ENCODE assay signal across 9 cellular contexts in the genomic region with DNA sequence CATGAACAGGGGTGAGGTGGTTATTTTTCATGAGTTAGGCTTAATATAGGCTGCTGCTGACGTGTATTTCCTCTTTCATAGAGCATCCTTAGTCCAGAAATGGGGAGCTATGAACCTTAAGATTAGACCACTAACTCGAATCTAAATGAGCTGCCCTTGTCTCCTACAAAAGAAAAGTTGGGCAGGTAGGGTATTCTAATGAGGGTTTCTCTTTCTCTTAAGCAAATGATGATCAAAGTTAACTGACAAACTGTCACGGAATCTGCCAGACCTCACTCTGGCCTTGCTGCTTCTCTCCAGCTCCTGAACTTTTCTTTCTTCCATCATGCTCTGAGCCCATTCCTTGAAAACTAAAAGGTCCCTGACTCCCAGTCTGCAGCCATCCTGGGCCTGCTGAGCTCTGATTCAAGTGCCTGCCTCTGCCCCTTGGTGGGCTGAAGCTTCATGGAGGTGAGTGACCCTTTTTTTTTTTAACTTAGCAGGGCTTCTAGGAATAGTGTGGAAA. TPM values are rescaled to one million over a fixed set of nuclear protein-coding genes. Genes with fewer than 3 reads are reported as not detected.
DNase-seq lines count a peak whose midpoint lies in the region.
"Had no signal": no experiment of that assay in that cellular context is flagged by ENCODE, and none has a peak within 500 bp of the region (broad histone marks: within the 10 kb centered on the region; RNA-seq: fewer than 3 reads in every experiment).

A gene with protein sequence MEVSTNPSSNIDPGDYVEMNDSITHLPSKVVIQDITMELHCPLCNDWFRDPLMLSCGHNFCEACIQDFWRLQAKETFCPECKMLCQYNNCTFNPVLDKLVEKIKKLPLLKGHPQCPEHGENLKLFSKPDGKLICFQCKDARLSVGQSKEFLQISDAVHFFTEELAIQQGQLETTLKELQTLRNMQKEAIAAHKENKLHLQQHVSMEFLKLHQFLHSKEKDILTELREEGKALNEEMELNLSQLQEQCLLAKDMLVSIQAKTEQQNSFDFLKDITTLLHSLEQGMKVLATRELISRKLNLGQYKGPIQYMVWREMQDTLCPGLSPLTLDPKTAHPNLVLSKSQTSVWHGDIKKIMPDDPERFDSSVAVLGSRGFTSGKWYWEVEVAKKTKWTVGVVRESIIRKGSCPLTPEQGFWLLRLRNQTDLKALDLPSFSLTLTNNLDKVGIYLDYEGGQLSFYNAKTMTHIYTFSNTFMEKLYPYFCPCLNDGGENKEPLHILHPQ (plus strand): TSS at position 268 of the 505 bp plus-strand sequence. CDS start 177 bp downstream, at position 445.

- H2BK5ac ChIP-seq in neuronal stem cell (ENCODE audit: low read length) = no peak within 1 kb of the TSS

- H3K14ac ChIP-seq in neuronal stem cell (ENCODE audit: low read length) = no peak within 1 kb of the TSS

- no peak within 1 kb of the TSS for H2BK120ac ChIP-seq in neuronal stem cell (ENCODE audit: low read depth, low read length)

- H3K9ac ChIP-seq in neuronal stem cell (ENCODE audit: low read depth, low read length, poor library complexity) = no peak within 1 kb of the TSS

- no CpG with 5 or more reads among the region's 3 CpGs for WGBS in neuronal stem cell (ENCODE audit: extremely low coverage in 2 of 2, insufficient read length in 2 of 2, insufficient replicate concordance in 1 of 2), 2 donors

- peaks cover 22% of the 10 kb centered on the region for H3K36me3 Mint-ChIP-seq in activated naive CD4-positive, alpha-beta T cell treated with anti-CD3 and anti-CD28 coated beads for 36 hours (ENCODE audit: low read depth)
- peaks cover 16% of the 10 kb centered on the region for H3K36me3 Mint-ChIP-seq in activated naive CD8-positive, alpha-beta T cell

- no peak within 1 kb of the TSS for H2AFZ ChIP-seq in neuronal stem cell (ENCODE audit: low read length)

- H3K4me1 Mint-ChIP-seq in activated naive CD4-positive, alpha-beta T cell treated with anti-CD3 and anti-CD28 coated beads for 36 hours (ENCODE audit: low read depth) = peaks cover 69% of the 10 kb centered on the region
- peaks cover 68% of the 10 kb centered on the region for H3K4me1 Mint-ChIP-seq in activated naive CD8-positive, alpha-beta T cell (ENCODE audit: low read depth)

- no peak within 1 kb of the TSS for H4K91ac ChIP-seq in neuronal stem cell (ENCODE audit: low read depth, low read length, poor library complexity)

- H4K8ac ChIP-seq in neuronal stem cell (ENCODE audit: low read depth, low read length) = no peak within 1 kb of the TSS

- peaks cover 2% of the 10 kb centered on the region for H3K9me3 Mint-ChIP-seq in activated naive CD4-positive, alpha-beta T cell treated with anti-CD3 and anti-CD28 coated beads for 36 hours
- no peaks in the 10 kb centered on the region for H3K9me3 Mint-ChIP-seq in activated naive CD8-positive, alpha-beta T cell (ENCODE audit: low read depth)

- H3K4me3 ChIP-seq in neuronal stem cell (ENCODE audit: low read length in 2 of 2) = no peak within 1 kb of the TSS

- no peak within 1 kb of the TSS for H2AK5ac ChIP-seq in neuronal stem cell (ENCODE audit: low read depth, low read length)

- intact Hi-C loops in activated naive CD4-positive, alpha-beta T cell treated with anti-CD3 and anti-CD28 coated beads for 36 hours (cut with micrococcal nuclease) = loop anchor here (1.0 kb wide), 2 partner anchors 8 to 23 kb away; no protein-coding TSS in a partner anchor

- H3K36me3 ChIP-seq in neuronal stem cell (replicated peaks in 1 of 2; ENCODE audit: control insufficient read depth in 2 of 2, insufficient read depth in 2 of 2, low read length in 2 of 2) = peaks cover 0 to 13% of the 10 kb centered on the region in 2 donors

- no peaks in the 10 kb centered on the region for H3K9me3 ChIP-seq in neuronal stem cell (replicated peaks in 1 of 2; ENCODE audit: control insufficient read depth in 2 of 2, insufficient read depth in 1 of 2, low read depth in 1 of 2, low read length in 2 of 2)
- H3K9me3 ChIP-seq: Caco-2 had no signal

- no peak within 1 kb of the TSS for H3K27ac ChIP-seq in neuronal stem cell (replicated peaks; ENCODE audit: low read length)

- H2BK15ac ChIP-seq in neuronal stem cell (ENCODE audit: low read length) = no peak within 1 kb of the TSS

- H3K27ac Mint-ChIP-seq in activated naive CD4-positive, alpha-beta T cell treated with anti-CD3 and anti-CD28 coated beads for 36 hours = peak within 1 kb of the TSS; percentile 99
- H3K27ac Mint-ChIP-seq in activated naive CD8-positive, alpha-beta T cell = peak within 1 kb of the TSS; percentile 99

- no peak within 1 kb of the TSS for H2BK12ac ChIP-seq in neuronal stem cell (ENCODE audit: low read length)

- H3K18ac ChIP-seq in neuronal stem cell (ENCODE audit: low read length) = no peak within 1 kb of the TSS

- H3K4me3 Mint-ChIP-seq in activated naive CD4-positive, alpha-beta T cell treated with anti-CD3 and anti-CD28 coated beads for 36 hours = peak within 1 kb of the TSS; percentile 76
- peak within 1 kb of the TSS; percentile 90 for H3K4me3 Mint-ChIP-seq in activated naive CD8-positive, alpha-beta T cell

- no peaks in the 10 kb centered on the region for H3K4me1 ChIP-seq in neuronal stem cell (ENCODE audit: control insufficient read depth in 2 of 2, insufficient read depth in 1 of 2, low read depth in 1 of 2, low read length in 2 of 2)
- H3K4me1 ChIP-seq: Caco-2 had no signal

- H3K27me3 ChIP-seq in neuronal stem cell (ENCODE audit: control insufficient read depth in 3 of 3, insufficient read depth in 3 of 3, low read depth in 1 of 3, low read length in 3 of 3) = no peaks in the 10 kb centered on the region

- no peak within 1 kb of the TSS for H3K23ac ChIP-seq in neuronal stem cell (ENCODE audit: low read depth, low read length, poor library complexity)

- DNase-seq in activated naive CD4-positive, alpha-beta T cell treated with anti-CD3 and anti-CD28 coated beads for 36 hours = no peak
- no peak for DNase-seq in activated naive CD4-positive, alpha-beta T cell treated with Interleukin-2 at 50 U/mL for 16 hours
- DNase-seq in mesenteric fat pad (ENCODE audit: low spot score) (no peak), ureter (ENCODE audit: low spot score) (no peak), neuronal stem cell (ENCODE audit: low spot score) (no peak), nucleus accumbens (lab: John Stamatoyannopoulos, UW) (no peak), AG08396 (ENCODE audit: low spot score) (no peak)
- DNase-seq: Caco-2 had no signal

- no peak within 1 kb of the TSS for H3K4me2 ChIP-seq in neuronal stem cell (ENCODE audit: insufficient read depth, low read length, poor library complexity, severe bottlenecking)

- no peaks in the 10 kb centered on the region for H3K27me3 Mint-ChIP-seq in activated naive CD4-positive, alpha-beta T cell treated with anti-CD3 and anti-CD28 coated beads for 36 hours (ENCODE audit: low read depth)
- no peaks in the 10 kb centered on the region for H3K27me3 Mint-ChIP-seq in activated naive CD8-positive, alpha-beta T cell

- no peak within 1 kb of the TSS for H3K4ac ChIP-seq in neuronal stem cell (ENCODE audit: low read length)

- H3K79me1 ChIP-seq in neuronal stem cell (ENCODE audit: low read depth, low read length) = no peaks in the 10 kb centered on the region

- CTCF ChIA-PET in activated naive CD4-positive, alpha-beta T cell treated with anti-CD3 and anti-CD28 coated beads for 36 hours (lab: Charles Lee) = interaction anchor here (0.6 to 6.6 kb wide), 22 partner anchors 10 to 190 kb away, joined by 3 to 132 read pairs (median 7); a partner anchor contains a TSS

RNA-seq across cellular contexts. Expression of the gene that starts here (rescaled TPM):
- 10 to 100 TPM; 40.3 to 42.5 TPM for total RNA-seq in activated naive CD4-positive, alpha-beta T cell treated with anti-CD3 and anti-CD28 coated beads for 36 hours
- total RNA-seq in mesenteric fat pad (18.1 TPM), ureter (25.7 TPM)
- 0.70 TPM for polyA plus RNA-seq in neuronal stem cell (2013, experiment 1 of 2)
- 0.46 TPM for polyA plus RNA-seq in neuronal stem cell (2013, experiment 2 of 2)
